Comparison of ENCODE assay signal across 8 cellular contexts in the genomic region with DNA sequence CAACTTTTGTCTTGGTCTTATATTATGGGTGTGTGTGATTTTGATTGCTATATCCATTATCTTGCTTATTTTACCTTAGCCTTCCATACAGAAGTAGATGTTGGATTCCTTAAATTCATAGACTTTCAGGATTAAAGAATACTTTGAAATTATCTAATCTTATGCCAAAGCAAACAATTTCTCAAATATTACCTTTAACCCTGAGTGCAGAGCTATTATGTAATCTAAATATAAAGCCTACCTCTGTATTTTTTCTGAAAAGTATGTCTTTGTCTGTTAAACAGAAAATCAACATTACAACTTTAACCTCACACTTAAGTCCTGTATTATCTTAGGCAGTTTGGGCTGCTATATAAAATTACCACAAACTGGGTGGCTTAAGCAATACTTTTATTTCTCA.
"Had no signal": no experiment of that assay in that cellular context is flagged by ENCODE, and none has a peak within 500 bp of the region (broad histone marks: within the 10 kb centered on the region; RNA-seq: fewer than 3 reads in every experiment).

No MANE protein-coding gene starts in this region.

- H3K4me1 Mint-ChIP-seq: IgD-negative memory B cell had no signal

- DNase-seq: IMR-90, KBM-7, KG1 had no signal

- H3K4me2 ChIP-seq: KMS-11 had no signal

- H3K27ac Mint-ChIP-seq: IgD-negative memory B cell had no signal

- H3K4me3 Mint-ChIP-seq: IgD-negative memory B cell had no signal

- FAIRE-seq: HTR-8/SVneo, K562 had no signal

- ATAC-seq: K562 had no signal

- H3K27ac ChIP-seq: HL-60, KMS-11 had no signal

- H3K36me3 Mint-ChIP-seq: IgD-negative memory B cell had no signal

- H3K27me3 Mint-ChIP-seq: IgD-negative memory B cell had no signal

- H3K9ac ChIP-seq: KMS-11 had no signal

- H3K4me3 ChIP-seq: K562 had no signal
